2 cellular contexts compared by ENCODE assay signal in the genomic region with DNA sequence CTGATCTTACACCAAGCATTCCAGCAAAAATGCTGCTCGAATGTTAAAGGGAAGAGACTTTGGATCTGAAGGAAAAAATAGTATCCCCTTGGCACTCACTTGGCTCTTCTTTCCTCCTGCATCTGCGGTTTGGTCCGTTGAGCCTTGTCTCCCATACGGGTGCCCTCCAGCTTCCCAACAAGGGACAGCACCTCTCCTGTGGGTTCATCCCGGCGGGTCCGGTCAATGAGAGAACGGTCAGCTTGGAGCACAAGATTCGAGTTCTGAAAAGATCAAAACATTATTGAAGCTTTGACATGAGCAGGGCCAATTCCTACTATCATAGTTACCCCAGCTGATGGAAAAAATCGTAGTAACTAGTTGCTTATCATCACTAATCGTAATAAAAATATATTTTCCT.
TF ChIP-seq lines count a peak whose summit lies in the region.

No MANE protein-coding gene starts in this region.

TF ChIP-seq in SK-N-SH, 30 proteins besides CTCF, POLR2A, EP300 and RAD21 (continued from another document):
- TF ChIP-seq, protein P1, sequence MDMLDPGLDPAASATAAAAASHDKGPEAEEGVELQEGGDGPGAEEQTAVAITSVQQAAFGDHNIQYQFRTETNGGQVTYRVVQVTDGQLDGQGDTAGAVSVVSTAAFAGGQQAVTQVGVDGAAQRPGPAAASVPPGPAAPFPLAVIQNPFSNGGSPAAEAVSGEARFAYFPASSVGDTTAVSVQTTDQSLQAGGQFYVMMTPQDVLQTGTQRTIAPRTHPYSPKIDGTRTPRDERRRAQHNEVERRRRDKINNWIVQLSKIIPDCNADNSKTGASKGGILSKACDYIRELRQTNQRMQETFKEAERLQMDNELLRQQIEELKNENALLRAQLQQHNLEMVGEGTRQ (IDR thresholded peaks at IDR 0.05; ENCODE audit: borderline replicate concordance, low read depth, low read length), result no peak
- TF ChIP-seq TCF12 (IDR thresholded peaks at IDR 0.05) (no peak), GATA2 (CRISPR knock-in tag; IDR thresholded peaks at IDR 0.05) (no peak), ELF1 (IDR thresholded peaks at IDR 0.05) (no peak), YY1 (IDR thresholded peaks at IDR 0.05; ENCODE audit: low read depth) (no peak), MEF2A (IDR thresholded peaks at IDR 0.05; ENCODE audit: borderline replicate concordance, low read depth) (no peak), JUND (IDR thresholded peaks at IDR 0.05) (no peak), MXI1 (IDR thresholded peaks at IDR 0.05; ENCODE audit: low read depth, low read length) (no peak)

TF ChIP-seq in SK-N-SH treated with all-trans-retinoic acid at 6 μM for 48 hours, 23 proteins besides CTCF, POLR2A, EP300 and RAD21:
- TF ChIP-seq, protein P2, sequence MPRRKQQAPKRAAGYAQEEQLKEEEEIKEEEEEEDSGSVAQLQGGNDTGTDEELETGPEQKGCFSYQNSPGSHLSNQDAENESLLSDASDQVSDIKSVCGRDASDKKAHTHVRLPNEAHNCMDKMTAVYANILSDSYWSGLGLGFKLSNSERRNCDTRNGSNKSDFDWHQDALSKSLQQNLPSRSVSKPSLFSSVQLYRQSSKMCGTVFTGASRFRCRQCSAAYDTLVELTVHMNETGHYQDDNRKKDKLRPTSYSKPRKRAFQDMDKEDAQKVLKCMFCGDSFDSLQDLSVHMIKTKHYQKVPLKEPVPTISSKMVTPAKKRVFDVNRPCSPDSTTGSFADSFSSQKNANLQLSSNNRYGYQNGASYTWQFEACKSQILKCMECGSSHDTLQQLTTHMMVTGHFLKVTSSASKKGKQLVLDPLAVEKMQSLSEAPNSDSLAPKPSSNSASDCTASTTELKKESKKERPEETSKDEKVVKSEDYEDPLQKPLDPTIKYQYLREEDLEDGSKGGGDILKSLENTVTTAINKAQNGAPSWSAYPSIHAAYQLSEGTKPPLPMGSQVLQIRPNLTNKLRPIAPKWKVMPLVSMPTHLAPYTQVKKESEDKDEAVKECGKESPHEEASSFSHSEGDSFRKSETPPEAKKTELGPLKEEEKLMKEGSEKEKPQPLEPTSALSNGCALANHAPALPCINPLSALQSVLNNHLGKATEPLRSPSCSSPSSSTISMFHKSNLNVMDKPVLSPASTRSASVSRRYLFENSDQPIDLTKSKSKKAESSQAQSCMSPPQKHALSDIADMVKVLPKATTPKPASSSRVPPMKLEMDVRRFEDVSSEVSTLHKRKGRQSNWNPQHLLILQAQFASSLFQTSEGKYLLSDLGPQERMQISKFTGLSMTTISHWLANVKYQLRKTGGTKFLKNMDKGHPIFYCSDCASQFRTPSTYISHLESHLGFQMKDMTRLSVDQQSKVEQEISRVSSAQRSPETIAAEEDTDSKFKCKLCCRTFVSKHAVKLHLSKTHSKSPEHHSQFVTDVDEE (CRISPR knock-in tag; IDR thresholded peaks at IDR 0.05), result no peak
- TF ChIP-seq, protein P3, sequence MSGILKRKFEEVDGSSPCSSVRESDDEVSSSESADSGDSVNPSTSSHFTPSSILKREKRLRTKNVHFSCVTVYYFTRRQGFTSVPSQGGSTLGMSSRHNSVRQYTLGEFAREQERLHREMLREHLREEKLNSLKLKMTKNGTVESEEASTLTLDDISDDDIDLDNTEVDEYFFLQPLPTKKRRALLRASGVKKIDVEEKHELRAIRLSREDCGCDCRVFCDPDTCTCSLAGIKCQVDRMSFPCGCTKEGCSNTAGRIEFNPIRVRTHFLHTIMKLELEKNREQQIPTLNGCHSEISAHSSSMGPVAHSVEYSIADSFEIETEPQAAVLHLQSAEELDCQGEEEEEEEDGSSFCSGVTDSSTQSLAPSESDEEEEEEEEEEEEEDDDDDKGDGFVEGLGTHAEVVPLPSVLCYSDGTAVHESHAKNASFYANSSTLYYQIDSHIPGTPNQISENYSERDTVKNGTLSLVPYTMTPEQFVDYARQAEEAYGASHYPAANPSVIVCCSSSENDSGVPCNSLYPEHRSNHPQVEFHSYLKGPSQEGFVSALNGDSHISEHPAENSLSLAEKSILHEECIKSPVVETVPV (CRISPR knock-in tag; IDR thresholded peaks at IDR 0.05), result no peak
- TF ChIP-seq RARB (CRISPR knock-in tag; IDR thresholded peaks at IDR 0.05), result no peak
- no peak for TF ChIP-seq OSR1 (CRISPR knock-in tag; IDR thresholded peaks at IDR 0.05)
- TF ChIP-seq, protein P4, sequence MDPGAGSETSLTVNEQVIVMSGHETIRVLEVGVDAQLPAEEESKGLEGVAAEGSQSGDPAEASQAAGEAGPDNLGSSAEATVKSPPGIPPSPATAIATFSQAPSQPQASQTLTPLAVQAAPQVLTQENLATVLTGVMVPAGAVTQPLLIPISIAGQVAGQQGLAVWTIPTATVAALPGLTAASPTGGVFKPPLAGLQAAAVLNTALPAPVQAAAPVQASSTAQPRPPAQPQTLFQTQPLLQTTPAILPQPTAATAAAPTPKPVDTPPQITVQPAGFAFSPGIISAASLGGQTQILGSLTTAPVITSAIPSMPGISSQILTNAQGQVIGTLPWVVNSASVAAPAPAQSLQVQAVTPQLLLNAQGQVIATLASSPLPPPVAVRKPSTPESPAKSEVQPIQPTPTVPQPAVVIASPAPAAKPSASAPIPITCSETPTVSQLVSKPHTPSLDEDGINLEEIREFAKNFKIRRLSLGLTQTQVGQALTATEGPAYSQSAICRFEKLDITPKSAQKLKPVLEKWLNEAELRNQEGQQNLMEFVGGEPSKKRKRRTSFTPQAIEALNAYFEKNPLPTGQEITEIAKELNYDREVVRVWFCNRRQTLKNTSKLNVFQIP (CRISPR knock-in tag; IDR thresholded peaks at IDR 0.05; ENCODE audit: borderline replicate concordance, low read depth), result no peak
- TF ChIP-seq BACH2 (CRISPR knock-in tag; IDR thresholded peaks at IDR 0.05; ENCODE audit: borderline replicate concordance), result no peak
- no peak for TF ChIP-seq SNAI2 (CRISPR knock-in tag; IDR thresholded peaks at IDR 0.05)
- no peak for TF ChIP-seq ZNF565 (CRISPR knock-in tag; conservative IDR thresholded peaks at IDR 0.05; ENCODE audit: low read depth)
- no peak for TF ChIP-seq ZFP30 (CRISPR knock-in tag; IDR thresholded peaks at IDR 0.05)
- TF ChIP-seq, protein P5, sequence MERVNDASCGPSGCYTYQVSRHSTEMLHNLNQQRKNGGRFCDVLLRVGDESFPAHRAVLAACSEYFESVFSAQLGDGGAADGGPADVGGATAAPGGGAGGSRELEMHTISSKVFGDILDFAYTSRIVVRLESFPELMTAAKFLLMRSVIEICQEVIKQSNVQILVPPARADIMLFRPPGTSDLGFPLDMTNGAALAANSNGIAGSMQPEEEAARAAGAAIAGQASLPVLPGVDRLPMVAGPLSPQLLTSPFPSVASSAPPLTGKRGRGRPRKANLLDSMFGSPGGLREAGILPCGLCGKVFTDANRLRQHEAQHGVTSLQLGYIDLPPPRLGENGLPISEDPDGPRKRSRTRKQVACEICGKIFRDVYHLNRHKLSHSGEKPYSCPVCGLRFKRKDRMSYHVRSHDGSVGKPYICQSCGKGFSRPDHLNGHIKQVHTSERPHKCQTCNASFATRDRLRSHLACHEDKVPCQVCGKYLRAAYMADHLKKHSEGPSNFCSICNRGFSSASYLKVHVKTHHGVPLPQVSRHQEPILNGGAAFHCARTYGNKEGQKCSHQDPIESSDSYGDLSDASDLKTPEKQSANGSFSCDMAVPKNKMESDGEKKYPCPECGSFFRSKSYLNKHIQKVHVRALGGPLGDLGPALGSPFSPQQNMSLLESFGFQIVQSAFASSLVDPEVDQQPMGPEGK (CRISPR knock-in tag; IDR thresholded peaks at IDR 0.05; ENCODE audit: borderline replicate concordance), result no peak
- no peak for TF ChIP-seq ZNF8 (CRISPR knock-in tag; IDR thresholded peaks at IDR 0.05)
- TF ChIP-seq, protein P6, sequence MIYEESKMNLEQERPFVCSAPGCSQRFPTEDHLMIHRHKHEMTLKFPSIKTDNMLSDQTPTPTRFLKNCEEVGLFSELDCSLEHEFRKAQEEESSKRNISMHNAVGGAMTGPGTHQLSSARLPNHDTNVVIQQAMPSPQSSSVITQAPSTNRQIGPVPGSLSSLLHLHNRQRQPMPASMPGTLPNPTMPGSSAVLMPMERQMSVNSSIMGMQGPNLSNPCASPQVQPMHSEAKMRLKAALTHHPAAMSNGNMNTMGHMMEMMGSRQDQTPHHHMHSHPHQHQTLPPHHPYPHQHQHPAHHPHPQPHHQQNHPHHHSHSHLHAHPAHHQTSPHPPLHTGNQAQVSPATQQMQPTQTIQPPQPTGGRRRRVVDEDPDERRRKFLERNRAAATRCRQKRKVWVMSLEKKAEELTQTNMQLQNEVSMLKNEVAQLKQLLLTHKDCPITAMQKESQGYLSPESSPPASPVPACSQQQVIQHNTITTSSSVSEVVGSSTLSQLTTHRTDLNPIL (CRISPR knock-in tag; IDR thresholded peaks at IDR 0.05; ENCODE audit: low read depth), result no peak
- TF ChIP-seq ZNF70 (CRISPR knock-in tag; IDR thresholded peaks at IDR 0.05), result no peak
- no peak for TF ChIP-seq TOX (CRISPR knock-in tag; IDR thresholded peaks at IDR 0.05; ENCODE audit: borderline replicate concordance)
- no peak for TF ChIP-seq ESRRG (CRISPR knock-in tag; IDR thresholded peaks at IDR 0.05)
- no peak for TF ChIP-seq GLIS3 (CRISPR knock-in tag; IDR thresholded peaks at IDR 0.05)
- no peak for TF ChIP-seq CSDC2 (CRISPR knock-in tag; IDR thresholded peaks at IDR 0.05)
- TF ChIP-seq ZC3H10 (CRISPR knock-in tag; IDR thresholded peaks at IDR 0.05), result no peak
- TF ChIP-seq TCF4 (CRISPR knock-in tag; IDR thresholded peaks at IDR 0.05; ENCODE audit: borderline replicate concordance), result no peak
